In the genomic region with DNA sequence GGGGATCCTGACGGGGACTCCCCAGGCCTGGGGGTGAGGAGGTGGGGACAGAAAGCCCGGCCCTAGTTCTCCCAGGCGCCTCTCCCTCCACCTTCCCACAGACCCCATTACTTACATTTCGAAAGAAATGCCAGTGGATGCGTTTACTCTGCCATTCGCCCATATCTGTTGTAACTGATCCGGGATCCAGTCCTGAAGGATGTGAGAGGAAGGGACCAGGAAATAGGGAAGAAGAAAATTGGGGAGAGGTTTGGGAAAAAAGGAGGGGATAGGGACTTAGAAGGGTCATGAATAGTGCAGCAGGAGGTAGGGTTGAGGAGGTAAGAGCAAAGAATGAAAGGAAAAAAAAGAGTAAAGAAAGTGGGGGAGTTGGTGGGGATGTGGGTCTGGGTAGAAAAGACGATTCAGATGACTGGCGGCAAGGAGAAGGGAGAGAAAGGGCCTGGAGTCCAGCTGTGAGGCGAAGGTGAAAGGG, we compare ENCODE assay signal across 1 cellular context.
TF ChIP-seq lines count a peak whose summit lies in the region.

No MANE protein-coding gene starts in this region.

TF ChIP-seq in H1, 55 proteins besides CTCF, POLR2A, EP300 and RAD21:
- TF ChIP-seq SUZ12 (IDR thresholded peaks at IDR 0.05; ENCODE audit: low read length) (peak; percentile 65), CBX8 (IDR thresholded peaks at IDR 0.05; ENCODE audit: borderline replicate concordance, low read depth, low read length) (peak; percentile 80; the same call in 1 of the 2 replicates), EZH2 (IDR thresholded peaks at IDR 0.05; ENCODE audit: low read depth, low read length, severe bottlenecking) (no peak)
TF ChIP-seq in H1: peak in this region for 2.
